17 cellular contexts compared by ENCODE assay signal in genomic region chr14:86532219-86532618, GRCh38.
DNase-seq lines count a peak whose midpoint lies in the region; ATAC-seq and TF ChIP-seq lines count a peak whose summit lies in the region.
"Had no signal": no experiment of that assay in that cellular context is flagged by ENCODE, and none has a peak within 500 bp of the region (broad histone marks: within the 10 kb centered on the region; RNA-seq: fewer than 3 reads in every experiment).

No MANE protein-coding gene starts in this region.

- POLR2A ChIA-PET in Panc1 (lab: Charles Lee): no interaction called here

- 0 out of 2 replicates have a peak, but pooled peaks have one; percentile 21 for ATAC-seq in Panc1
- no peak for ATAC-seq in right lobe of liver
- no peak for ATAC-seq in GM19035 (IDR thresholded peaks at IDR 0.05; ENCODE audit: unreplicated experiment)
- no peak for ATAC-seq in GM19351 (IDR thresholded peaks at IDR 0.05; ENCODE audit: unreplicated experiment)
- ATAC-seq: A549; activated naive CD8-positive, alpha-beta T cell treated with anti-CD3 and anti-CD28 coated beads, Interleukin-2, amount 50 U/mL, for 24 hours; HepG2 had no signal

- DNase-seq in NCI-H748 (lab: John Stamatoyannopoulos, UW; ENCODE audit: unreplicated experiment) (peak; percentile 27), NCI-H748 treated with DMSO at 0.1 percent for 48 hours (lab: John Stamatoyannopoulos, UW) (no peak), Panc1 (ENCODE audit: low read depth, low spot score) (no peak), fibroblast of the aortic adventitia (ENCODE audit: low read depth) (peak; percentile 27), right lobe of liver (no peak), tibial nerve (ENCODE audit: low spot score in 2 of 2) (no peak)
- DNase-seq: activated CD4-positive, alpha-beta memory T cell treated with anti-CD3 and anti-CD28 coated beads for 36 hours; activated naive CD8-positive, alpha-beta T cell treated with anti-CD3 and anti-CD28 coated beads, Interleukin-2, amount 50 U/mL, for 24 hours; MV-4-11; NCI-H2171; stimulated activated CD4-positive, alpha-beta T cell treated with anti-CD3 and anti-CD28 coated beads, Interleukin-4, amount 100 ng/mL, for 24 hours; transverse colon had no signal

- no TSS peak for BruUV-seq in Panc1 (replicated peaks; lab: Mats Ljungman, UMichigan)

- TF ChIP-seq EP300 in tibial nerve (IDR thresholded peaks at IDR 0.05): no peak

- TF ChIP-seq CTCF in Panc1 (IDR thresholded peaks at IDR 0.05) (no peak), fibroblast of the aortic adventitia (IDR thresholded peaks at IDR 0.05; ENCODE audit: insufficient read depth, low read length) (no peak), right lobe of liver (IDR thresholded peaks at IDR 0.05) (no peak), tibial nerve (IDR thresholded peaks at IDR 0.05) (no peak)

- no peak for TF ChIP-seq POLR2A in right lobe of liver (IDR thresholded peaks at IDR 0.05)
- TF ChIP-seq POLR2A in tibial nerve (IDR thresholded peaks at IDR 0.05): no peak

- H3K9me3 ChIP-seq in Panc1 (ENCODE audit: control insufficient read depth, insufficient read depth, low read depth, low read length) (no peaks in the 10 kb centered on the region), right lobe of liver (no peaks in the 10 kb centered on the region), tibial nerve (no peaks in the 10 kb centered on the region)
- H3K9me3 ChIP-seq: A549 had no signal

- H3K27me3 ChIP-seq in Panc1 (ENCODE audit: control insufficient read depth, insufficient read depth, low read length): no peaks in the 10 kb centered on the region
- no peaks in the 10 kb centered on the region for H3K27me3 ChIP-seq in right lobe of liver
- H3K27me3 ChIP-seq in tibial nerve: no peaks in the 10 kb centered on the region
- H3K27me3 ChIP-seq: transverse colon had no signal

- intact Hi-C loops in Panc1 (cut with micrococcal nuclease; ENCODE audit: unreplicated experiment) (no loop called here), right lobe of liver (cut with DNase I) (no loop called here)

- CTCF ChIA-PET in Panc1 (lab: Charles Lee): no interaction called here

- H3K27ac ChIP-seq in Panc1 (ENCODE audit: low read length) (no peak overlapping the region), right lobe of liver (no peak overlapping the region), tibial nerve (no peak overlapping the region)
- H3K27ac ChIP-seq: A549, SK-N-MC, transverse colon had no signal

- in situ Hi-C loops in Panc1 (cut with HindIII; ENCODE audit: low pct_unique_long_range_greater_than_20kb, low sequenced_read_pairs): no loop called here

- H3K36me3 ChIP-seq in Panc1 (ENCODE audit: control insufficient read depth, insufficient read depth, low read length) (no peaks in the 10 kb centered on the region), right lobe of liver (no peaks in the 10 kb centered on the region), tibial nerve (no peaks in the 10 kb centered on the region)
- H3K36me3 ChIP-seq: transverse colon had no signal

- no peak overlapping the region for H3K4me3 ChIP-seq in Panc1 (ENCODE audit: low read depth in 2 of 2, low read length in 2 of 2)
- H3K4me3 ChIP-seq in fibroblast of the aortic adventitia (ENCODE audit: low read depth, low read length): no peak overlapping the region
- no peak overlapping the region for H3K4me3 ChIP-seq in right lobe of liver
- no peak overlapping the region for H3K4me3 ChIP-seq in tibial nerve
- H3K4me3 ChIP-seq: A549, SK-N-MC, transverse colon had no signal

- H3K4me1 ChIP-seq in Panc1 (ENCODE audit: control insufficient read depth, insufficient read depth, low read length) (no peaks in the 10 kb centered on the region), right lobe of liver (no peaks in the 10 kb centered on the region), tibial nerve (no peaks in the 10 kb centered on the region)
- H3K4me1 ChIP-seq: A549, transverse colon had no signal

Comparison
In these comparisons a context has a peak if more than half of its experiments do, and no peak if none do; other contexts are left out.
1. DNase-seq: peak in NCI-H748 (single experiment) and fibroblast of the aortic adventitia (single experiment); none in NCI-H748 treated with DMSO at 0.1 percent for 48 hours (single experiment), Panc1 (single experiment), right lobe of liver (0 of 3) and tibial nerve (0 of 2).